Comparison of ENCODE assay signal across 2 cellular contexts in genomic region chr15:75325922-75326321, GRCh38.
TF ChIP-seq lines count a peak whose summit lies in the region.

No MANE protein-coding gene starts in this region.

TF ChIP-seq in HepG2, 621 proteins besides CTCF, POLR2A, EP300 and RAD21:
- TF ChIP-seq HDAC6 (IDR thresholded peaks at IDR 0.05; ENCODE audit: low read depth, low read length) = no peak
- TF ChIP-seq CEBPG (CRISPR knock-in tag; IDR thresholded peaks at IDR 0.05) = 0 out of 2 replicates have a peak, but pooled peaks have one; percentile 15
- TF ChIP-seq HDAC1 (CRISPR knock-in tag; IDR thresholded peaks at IDR 0.05) = no peak
- no peak for TF ChIP-seq KAT8 (CRISPR knock-in tag; IDR thresholded peaks at IDR 0.05)
- no peak for TF ChIP-seq FOXK2 (IDR thresholded peaks at IDR 0.05)
- TF ChIP-seq PCBP2 (optimal IDR thresholded peaks at IDR 0.05; ENCODE audit: low read depth, low read length, poor library complexity, severe bottlenecking) = no peak
- TF ChIP-seq NCOA5 (CRISPR knock-in tag; IDR thresholded peaks at IDR 0.05) = no peak
- no peak for TF ChIP-seq TERF1 (CRISPR knock-in tag; IDR thresholded peaks at IDR 0.05)
- TF ChIP-seq GTF2F1 (IDR thresholded peaks at IDR 0.05; ENCODE audit: low read length) = no peak
- no peak for TF ChIP-seq SNAPC5 (CRISPR knock-in tag; IDR thresholded peaks at IDR 0.05; ENCODE audit: borderline replicate concordance)
- TF ChIP-seq ZNF503 (CRISPR knock-in tag; IDR thresholded peaks at IDR 0.05) = no peak
- no peak for TF ChIP-seq HDAC2 (CRISPR knock-in tag; IDR thresholded peaks at IDR 0.05)
- TF ChIP-seq KDM6A (CRISPR knock-in tag; IDR thresholded peaks at IDR 0.05; ENCODE audit: low read depth) = no peak
- peak; percentile 15; the same call in 1 of the 2 replicates for TF ChIP-seq CEBPB (IDR thresholded peaks at IDR 0.05; ENCODE audit: borderline replicate concordance, low read depth, low read length)
- TF ChIP-seq ZFP41 (CRISPR knock-in tag; IDR thresholded peaks at IDR 0.05; ENCODE audit: borderline replicate concordance) = no peak
- TF ChIP-seq ZNF350 (CRISPR knock-in tag; IDR thresholded peaks at IDR 0.05; ENCODE audit: borderline replicate concordance, low read depth) = no peak
TF ChIP-seq in HepG2: peak in this region for 2.

TF ChIP-seq in K562, 482 proteins besides CTCF, POLR2A, EP300 and RAD21:
- TF ChIP-seq CEBPG (CRISPR knock-in tag; IDR thresholded peaks at IDR 0.05) (peak; percentile 71), CEBPG (tag; conservative IDR thresholded peaks at IDR 0.05 in 1 of 2, IDR thresholded peaks at IDR 0.05 in 1 of 2) (peak; percentile 53 to 65; a peak in 3 of 4 replicates), ATF3 (IDR thresholded peaks at IDR 0.05) (peak; percentile 78), ATF3 (CRISPR knock-in tag; conservative IDR thresholded peaks at IDR 0.05) (no peak), CEBPB (tag; IDR thresholded peaks at IDR 0.05) (peak; percentile 47), MAFG (tag; conservative IDR thresholded peaks at IDR 0.05) (no peak), PHB (CRISPR knock-in tag; IDR thresholded peaks at IDR 0.05) (no peak)
